21 cellular contexts compared by ENCODE assay signal in the genomic region with DNA sequence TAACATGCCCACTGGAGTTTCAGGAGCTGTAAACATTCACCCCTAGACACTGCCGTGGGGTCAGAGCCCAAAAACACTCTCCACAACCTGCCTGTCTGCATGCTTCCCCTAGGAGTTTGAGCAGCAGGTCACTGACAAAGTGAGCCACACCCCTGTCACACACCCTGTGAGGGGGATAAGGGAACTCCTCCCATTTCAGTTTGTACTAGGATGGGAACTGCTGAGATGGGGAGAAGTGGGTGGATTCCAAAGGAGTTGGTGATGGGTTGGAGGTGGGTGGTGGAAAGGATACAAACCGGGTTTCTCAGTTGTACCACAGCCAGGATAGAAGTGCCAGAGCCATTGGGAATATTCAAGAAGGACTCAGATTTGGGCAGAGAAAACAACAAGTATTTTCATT.
"Had no signal": no experiment of that assay in that cellular context is flagged by ENCODE, and none has a peak within 500 bp of the region (broad histone marks: within the 10 kb centered on the region; RNA-seq: fewer than 3 reads in every experiment).

No MANE protein-coding gene starts in this region.

- DNase-seq: IMR-90, Kasumi-1, MM.1S, NCI-H1092 treated with DMSO at 0.1 percent for 48 hours, NCI-H1436, NCI-H187, NCI-H2029, NCI-H2171 treated with DMSO at 0.1 percent for 48 hours, NCI-H345, NCI-H446 treated with DMSO at 0.1 percent for 48 hours, NCI-H510A treated with DMSO at 0.1 percent for 48 hours, NCI-H526, NCI-H748 treated with DMSO at 0.1 percent for 48 hours, Right ventricle myocardium superior, RPMI8226, SIG-M5 had no signal

- H3K36me3 ChIP-seq: SJSA1 had no signal

- H3K27ac ChIP-seq: KMS-11, SJSA1, SK-N-MC had no signal

- FAIRE-seq: HepG2, RCC 7860 had no signal

- H3K27me3 ChIP-seq: SJSA1 had no signal

- H3K9ac ChIP-seq: KMS-11 had no signal

- H3K4me3 ChIP-seq: SJSA1, SK-N-MC had no signal

- H3K4me2 ChIP-seq: KMS-11 had no signal

- H3K9me3 ChIP-seq: SJSA1 had no signal

- ATAC-seq: HepG2 had no signal
